Comparison of ENCODE assay signal across 10 cellular contexts in genomic region chr15:98888839-98889479, GRCh38.
DNase-seq lines count a peak whose midpoint lies in the region; ATAC-seq and TF ChIP-seq lines count a peak whose summit lies in the region.
"Had no signal": no experiment of that assay in that cellular context is flagged by ENCODE, and none has a peak within 500 bp of the region (broad histone marks: within the 10 kb centered on the region; RNA-seq: fewer than 3 reads in every experiment).

No MANE protein-coding gene starts in this region.

- H3K18ac ChIP-seq in trophoblast cell (ENCODE audit: low read length), result peak overlapping the region; percentile 26

- DNase-seq in Panc1 (ENCODE audit: low read depth, low spot score) (no peak), epithelial cell of prostate (ENCODE audit: low read depth, low spot score) (no peak), trophoblast cell (no peak), uterus (no peak)
- DNase-seq: activated CD4-positive, CD25-positive, alpha-beta regulatory T cell treated with anti-CD3 and anti-CD28 coated beads, Interleukin-2, amount 50 U/mL, for 72 hours; glutamatergic neuron had no signal

- no peak overlapping the region for H4K8ac ChIP-seq in trophoblast cell (ENCODE audit: low read depth, low read length)

- CTCF ChIA-PET in Panc1 (lab: Charles Lee), result no interaction called here

- in situ Hi-C loops in Panc1 (cut with HindIII; ENCODE audit: low pct_unique_long_range_greater_than_20kb, low sequenced_read_pairs), result no loop called here

- no peak overlapping the region for H4K12ac ChIP-seq in trophoblast cell (ENCODE audit: low read depth, low read length)

- peak overlapping the region; percentile 9 for H2AK5ac ChIP-seq in trophoblast cell (ENCODE audit: low read length)

- peak overlapping the region; percentile 25 for H2BK12ac ChIP-seq in trophoblast cell (ENCODE audit: low read length)

- peak overlapping the region; percentile 66 for H2BK5ac ChIP-seq in trophoblast cell (ENCODE audit: low read depth, low read length, poor library complexity)

- peak overlapping the region; percentile 12 for H3K14ac ChIP-seq in trophoblast cell (ENCODE audit: low read length)

- no peak overlapping the region for H2AFZ ChIP-seq in trophoblast cell (ENCODE audit: insufficient read depth, low read length, poor library complexity)

- POLR2A ChIA-PET in Panc1 (lab: Charles Lee), result no interaction called here

- peak overlapping the region; percentile 52 for H2BK120ac ChIP-seq in trophoblast cell (ENCODE audit: insufficient read depth, low read length, poor library complexity)

- no peaks in the 10 kb centered on the region for H3K36me3 ChIP-seq in Panc1 (ENCODE audit: control insufficient read depth, insufficient read depth, low read length)
- peaks cover 8 to 12% of the 10 kb centered on the region in 2 experiments for H3K36me3 ChIP-seq in trophoblast cell (ENCODE audit: control insufficient read depth in 1 of 2, insufficient read depth in 2 of 2, low read length in 2 of 2)
- no peaks in the 10 kb centered on the region for H3K36me3 ChIP-seq in uterus

- H3K4me1 ChIP-seq in Panc1 (ENCODE audit: control insufficient read depth, insufficient read depth, low read length) (peaks cover 54% of the 10 kb centered on the region), trophoblast cell (ENCODE audit: control insufficient read depth in 1 of 2, insufficient read depth in 2 of 2, low read length in 2 of 2) (peaks cover 18 to 38% of the 10 kb centered on the region in 2 experiments), uterus (peaks cover 0 to 5% of the 10 kb centered on the region in 2 donors)

- H3K27ac ChIP-seq in Panc1 (ENCODE audit: low read length) (peak overlapping the region; percentile 82), epithelial cell of prostate (peak overlapping the region; percentile 75), trophoblast cell (ENCODE audit: low read depth, low read length) (peak overlapping the region; percentile 27), uterus (no peak overlapping the region)

- no peak for TF ChIP-seq POLR2A in uterus (IDR thresholded peaks at IDR 0.05)

- BruUV-seq in Panc1 (replicated peaks; lab: Mats Ljungman, UMichigan), result no TSS peak

- ATAC-seq in GM19351 (IDR thresholded peaks at IDR 0.05; ENCODE audit: unreplicated experiment) (peak; percentile 90), Panc1 (no peak), GM18868 (IDR thresholded peaks at IDR 0.05; ENCODE audit: unreplicated experiment) (no peak), GM21576 (IDR thresholded peaks at IDR 0.05; ENCODE audit: unreplicated experiment) (no peak), GM21825 (IDR thresholded peaks at IDR 0.05; ENCODE audit: unreplicated experiment) (no peak)

- WGBS in trophoblast cell (ENCODE audit: extremely low coverage, insufficient coverage, insufficient read length), result no CpG with 5 or more reads among the region's 8 CpGs

- H3K79me2 ChIP-seq in trophoblast cell (ENCODE audit: control insufficient read depth, insufficient read depth, low read length, poor library complexity), result peaks cover 26% of the 10 kb centered on the region

- no peak overlapping the region for H3K9ac ChIP-seq in trophoblast cell (ENCODE audit: low read length)

- H3K23ac ChIP-seq in trophoblast cell (ENCODE audit: low read length), result no peak overlapping the region

- TF ChIP-seq CTCF in Panc1 (IDR thresholded peaks at IDR 0.05) (no peak), uterus (IDR thresholded peaks at IDR 0.05) (no peak)

- peaks cover 38% of the 10 kb centered on the region for H3K79me1 ChIP-seq in trophoblast cell (ENCODE audit: low read length)

- peak overlapping the region; percentile 37 for H3K4ac ChIP-seq in trophoblast cell (ENCODE audit: low read depth, low read length)

- intact Hi-C loops in Panc1 (cut with micrococcal nuclease; ENCODE audit: unreplicated experiment) (no loop called here), uterus (cut with DNase I; ENCODE audit: low total_unique reads) (no loop called here)

- H3K4me3 ChIP-seq in Panc1 (ENCODE audit: low read depth in 2 of 2, low read length in 2 of 2) (no peak overlapping the region), trophoblast cell (ENCODE audit: low read depth, low read length) (no peak overlapping the region), uterus (no peak overlapping the region)

- H3K4me2 ChIP-seq in trophoblast cell (ENCODE audit: low read length), result no peak overlapping the region

- H3K27me3 ChIP-seq in Panc1 (ENCODE audit: control insufficient read depth, insufficient read depth, low read length) (no peaks in the 10 kb centered on the region), trophoblast cell (ENCODE audit: insufficient read depth, low read length) (no peaks in the 10 kb centered on the region), uterus (no peaks in the 10 kb centered on the region)

- H3K9me3 ChIP-seq in Panc1 (ENCODE audit: control insufficient read depth, insufficient read depth, low read depth, low read length), result no peaks in the 10 kb centered on the region
- H3K9me3 ChIP-seq in trophoblast cell (ENCODE audit: insufficient read depth, low read depth, low read length), result peaks cover 3% of the 10 kb centered on the region
- H3K9me3 ChIP-seq in uterus, result no peaks in the 10 kb centered on the region

- H4K91ac ChIP-seq in trophoblast cell (ENCODE audit: low read depth, low read length), result peak overlapping the region; percentile 56

Comparison
In these comparisons a context has a peak if more than half of its experiments do, and no peak if none do; other contexts are left out.
1. H3K27ac ChIP-seq: peak in Panc1 (single experiment), epithelial cell of prostate (single experiment) and trophoblast cell (single experiment); none in uterus (0 of 2).